Comparison of ENCODE assay signal across 22 cellular contexts in genomic region chr16:2843526-2843925, GRCh38. TPM values are rescaled to one million over a fixed set of nuclear protein-coding genes. Genes with fewer than 3 reads are reported as not detected.
DNase-seq lines count a peak whose midpoint lies in the region; ATAC-seq and TF ChIP-seq lines count a peak whose summit lies in the region.
"Had no signal": no experiment of that assay in that cellular context is flagged by ENCODE, and none has a peak within 500 bp of the region (broad histone marks: within the 10 kb centered on the region; RNA-seq: fewer than 3 reads in every experiment).

No MANE protein-coding gene starts in this region.

- H3K9me3 ChIP-seq in left ventricle myocardium inferior (replicated peaks) (peaks cover 7% of the 10 kb centered on the region), T-helper 17 cell (ENCODE audit: control insufficient read depth, low read length, poor library complexity, severe bottlenecking) (no peaks in the 10 kb centered on the region)
- H3K9me3 ChIP-seq in CD8-positive, alpha-beta T cell (ENCODE audit: low read length) = no peaks in the 10 kb centered on the region

- H3K4me3 Mint-ChIP-seq in CD8-positive, alpha-beta T cell = no peak overlapping the region
- no peak overlapping the region for H3K4me3 Mint-ChIP-seq in T-helper 17 cell

- H3K27me3 Mint-ChIP-seq in CD8-positive, alpha-beta T cell (ENCODE audit: low read depth) = no peaks in the 10 kb centered on the region
- H3K27me3 Mint-ChIP-seq in T-helper 17 cell = no peaks in the 10 kb centered on the region

- CTCF ChIA-PET in CD8-positive, alpha-beta T cell (lab: Charles Lee) = interaction anchor here (1.1 to 2.3 kb wide), 2 partner anchors 28 to 47 kb away, joined by 3 to 8 read pairs; no protein-coding TSS in a partner anchor

- no peak for TF ChIP-seq CTCF in left ventricle myocardium inferior (IDR thresholded peaks at IDR 0.05; ENCODE audit: borderline replicate concordance)
- no peak for TF ChIP-seq CTCF in CD8-positive, alpha-beta T cell (IDR thresholded peaks at IDR 0.05)

- DNase-seq in cardiac septum (ENCODE audit: low spot score) (peak; percentile 33), left ventricle myocardium inferior (no peak), T-helper 17 cell (no peak), posterior vena cava (ENCODE audit: low spot score) (peak; percentile 22), NCI-H1417 treated with DMSO at 0.1 percent for 48 hours (lab: John Stamatoyannopoulos, UW) (no peak), SHP77 treated with DMSO at 0.1 percent for 48 hours (lab: John Stamatoyannopoulos, UW) (no peak)
- DNase-seq in CD8-positive, alpha-beta T cell = no peak
- no peak for DNase-seq in stimulated activated naive CD8-positive, alpha-beta T cell treated with anti-CD3 and anti-CD28 coated beads, Interleukin-15, Interleukin-2, amounts not matched to agents 100 U/mL and 50 U/mL, for 24 hours
- DNase-seq: AML-193, HCEC 1CT, Karpas-422, NCI-H1436, NCI-H1930, NCI-H226, NCI-H524, NCI-H82, OCI-M1 had no signal

- H3K36me3 Mint-ChIP-seq in CD8-positive, alpha-beta T cell = no peaks in the 10 kb centered on the region
- H3K36me3 Mint-ChIP-seq in T-helper 17 cell (ENCODE audit: low read depth) = no peaks in the 10 kb centered on the region

- H3K4me1 ChIP-seq in left ventricle myocardium inferior = peaks cover 17% of the 10 kb centered on the region
- H3K4me1 ChIP-seq in CD8-positive, alpha-beta T cell (ENCODE audit: insufficient read depth, low read length) = peaks cover 47% of the 10 kb centered on the region

- H3K4me3 ChIP-seq in left ventricle myocardium inferior = no peak overlapping the region
- no peak overlapping the region for H3K4me3 ChIP-seq in CD8-positive, alpha-beta T cell (ENCODE audit: low read depth, low read length)
- H3K4me3 ChIP-seq: GM23338 had no signal

- intact Hi-C loops in cardiac septum (cut with DNase I) (no loop called here), left ventricle myocardium inferior (cut with micrococcal nuclease) (no loop called here), posterior vena cava (cut with DNase I) (no loop called here)
- intact Hi-C loops in CD8-positive, alpha-beta T cell (cut with DNase I, micrococcal nuclease) = no loop called here

- no peak overlapping the region for H3K27ac ChIP-seq in left ventricle myocardium inferior (replicated peaks)
- H3K27ac ChIP-seq in CD8-positive, alpha-beta T cell (ENCODE audit: low read depth, low read length) = no peak overlapping the region
- H3K27ac ChIP-seq: HL-60 had no signal

- H3K4me1 Mint-ChIP-seq in CD8-positive, alpha-beta T cell (ENCODE audit: low read depth) = peaks cover 53% of the 10 kb centered on the region
- peaks cover 14% of the 10 kb centered on the region for H3K4me1 Mint-ChIP-seq in T-helper 17 cell

- peaks cover 56% of the 10 kb centered on the region for H3K27me3 ChIP-seq in left ventricle myocardium inferior (ENCODE audit: low read depth)
- no peaks in the 10 kb centered on the region for H3K27me3 ChIP-seq in CD8-positive, alpha-beta T cell (ENCODE audit: insufficient read depth, low read length)

- no peaks in the 10 kb centered on the region for H3K9me3 Mint-ChIP-seq in CD8-positive, alpha-beta T cell

- POLR2A ChIA-PET in CD8-positive, alpha-beta T cell (lab: Charles Lee) = no interaction called here

- H3K36me3 ChIP-seq in left ventricle myocardium inferior = no peaks in the 10 kb centered on the region
- H3K36me3 ChIP-seq in CD8-positive, alpha-beta T cell (ENCODE audit: insufficient read depth, low read length) = no peaks in the 10 kb centered on the region

- H3K27ac Mint-ChIP-seq in CD8-positive, alpha-beta T cell = peak overlapping the region; percentile 52
- H3K27ac Mint-ChIP-seq in T-helper 17 cell = peak overlapping the region; percentile 73
- H3K27ac Mint-ChIP-seq: GM23338 had no signal

- ATAC-seq in CD8-positive, alpha-beta T cell = no peak
- no peak for ATAC-seq in T-helper 17 cell
- ATAC-seq in stimulated activated naive CD8-positive, alpha-beta T cell treated with anti-CD3 and anti-CD28 coated beads, Interleukin-15, Interleukin-2, amounts not matched to agents 100 U/mL and 50 U/mL, for 24 hours = no peak
- ATAC-seq: GM23338 had no signal

RNA-seq across cellular contexts. Expression of gene ZG16B, which starts 13.4 kb away (rescaled TPM):
- not detected for total RNA-seq in cardiac septum
- 0.27 TPM for total RNA-seq in left ventricle myocardium inferior
- total RNA-seq in CD8-positive, alpha-beta T cell = not detected
- not detected for total RNA-seq in T-helper 17 cell
- total RNA-seq in posterior vena cava = not detected
- total RNA-seq: GM23338 had no signal

RNA-seq across cellular contexts. Expression of gene PRSS22, which starts 14.4 kb away (rescaled TPM):
- total RNA-seq in cardiac septum (not detected), left ventricle myocardium inferior (not detected), T-helper 17 cell (under 1 TPM; 0.37 to 0.92 TPM), posterior vena cava (not detected)
- total RNA-seq in CD8-positive, alpha-beta T cell = 1 to 10 TPM; 2.1 to 2.4 TPM
- total RNA-seq: HT1080, MCF 10A had no signal

RNA-seq across cellular contexts. Expression of gene PRSS21, which starts 26.5 kb away (rescaled TPM):
- total RNA-seq in cardiac septum (not detected), left ventricle myocardium inferior (not detected), T-helper 17 cell (1 to 10 TPM in 1 of 2 donors, not detected in 1; 1.6 TPM), posterior vena cava (not detected)
- total RNA-seq in CD8-positive, alpha-beta T cell = 1 to 10 TPM; 1.4 to 2.5 TPM
- total RNA-seq: HT1080, RPMI7951 had no signal

RNA-seq across cellular contexts. Expression of gene FLYWCH2, which starts 39.5 kb away (rescaled TPM):
- total RNA-seq in cardiac septum = 20.8 TPM
- 23.2 TPM for total RNA-seq in left ventricle myocardium inferior
- 10 to 100 TPM in 1 of 2 experiments, 1 to 10 TPM in 1; 9.3 to 10.9 TPM for total RNA-seq in CD8-positive, alpha-beta T cell
- 10 to 100 TPM; 11.6 to 15.1 TPM for total RNA-seq in T-helper 17 cell
- total RNA-seq in posterior vena cava = 10 to 100 TPM; 16.0 to 17.6 TPM

RNA-seq across cellular contexts. Expression of gene PRSS41, which starts 45.3 kb away (rescaled TPM):
- total RNA-seq in cardiac septum (not detected), left ventricle myocardium inferior (not detected), T-helper 17 cell (not detected), posterior vena cava (not detected)
- total RNA-seq in CD8-positive, alpha-beta T cell = not detected
- total RNA-seq: GM23338, HT1080, MCF 10A, RPMI7951 had no signal

Comparison
In these comparisons a context has a peak if more than half of its experiments do, and no peak if none do; other contexts are left out.
1. DNase-seq: peak in cardiac septum (single experiment) and posterior vena cava (single experiment); none in left ventricle myocardium inferior (single experiment), CD8-positive, alpha-beta T cell (0 of 7), T-helper 17 cell (0 of 3), NCI-H1417 treated with DMSO at 0.1 percent for 48 hours (single experiment), stimulated activated naive CD8-positive, alpha-beta T cell treated with anti-CD3 and anti-CD28 coated beads, Interleukin-15, Interleukin-2, amounts not matched to agents 100 U/mL and 50 U/mL, for 24 hours (single experiment) and SHP77 treated with DMSO at 0.1 percent for 48 hours (single experiment).